8 cellular contexts compared by ENCODE assay signal in the genomic region with DNA sequence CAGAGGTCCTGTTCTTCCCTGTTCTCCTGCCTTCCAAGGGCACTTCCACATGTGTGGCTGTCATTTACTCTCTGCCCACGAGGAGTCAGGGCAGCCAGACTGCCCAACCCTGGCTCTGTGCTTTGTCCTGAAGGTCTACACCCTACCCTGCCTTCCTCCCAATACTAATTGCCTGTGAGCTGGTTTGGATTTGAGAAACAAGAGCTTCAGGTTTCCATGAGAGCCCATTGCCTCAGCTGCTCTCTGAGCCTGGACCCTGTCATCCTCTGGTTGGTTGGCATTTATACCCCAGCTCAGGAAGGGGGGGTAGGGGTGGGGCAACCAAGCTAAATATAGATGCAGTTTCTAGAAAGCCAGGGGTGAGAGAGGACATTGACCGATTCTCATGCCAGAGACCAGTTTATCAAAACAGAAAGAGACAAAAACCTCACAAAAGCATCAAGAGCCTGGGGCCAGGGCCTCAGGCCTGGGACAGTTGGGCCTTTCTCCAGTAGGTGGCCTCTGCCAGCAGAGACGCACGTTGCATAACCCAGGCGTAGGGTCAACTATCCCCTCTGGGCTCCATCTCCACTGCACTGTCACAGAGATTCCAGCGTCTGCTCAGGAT. TPM values are rescaled to one million over a fixed set of nuclear protein-coding genes. Genes with fewer than 3 reads are reported as not detected.
DNase-seq lines count a peak whose midpoint lies in the region; ATAC-seq and TF ChIP-seq lines count a peak whose summit lies in the region.

No MANE protein-coding gene starts in this region.

- no peaks in the 10 kb centered on the region for H3K36me3 ChIP-seq in BE2C

- ATAC-seq in GM19035 (IDR thresholded peaks at IDR 0.05; ENCODE audit: unreplicated experiment) (peak; percentile 35), GM18858 (IDR thresholded peaks at IDR 0.05; ENCODE audit: unreplicated experiment) (no peak), HG03354 (IDR thresholded peaks at IDR 0.05; ENCODE audit: poor library complexity, severe bottlenecking, unreplicated experiment) (no peak)

- DNase-seq in BE2C: peak; percentile 58
- DNase-seq in RPMI7951 (ENCODE audit: low read depth): peak; percentile 81
- peak; percentile 79 for DNase-seq in fibroblast of the aortic adventitia (ENCODE audit: low read depth)
- no peak for DNase-seq in retinal pigment epithelial cell (ENCODE audit: low read depth)
- no peak for DNase-seq in mucosa of gallbladder (ENCODE audit: low spot score)

- H3K4me3 ChIP-seq in BE2C (ENCODE audit: low read depth, low read length) (no peak overlapping the region), fibroblast of the aortic adventitia (ENCODE audit: low read depth, low read length) (no peak overlapping the region), retinal pigment epithelial cell (ENCODE audit: low read length) (no peak overlapping the region)

- no peaks in the 10 kb centered on the region for H3K27me3 ChIP-seq in BE2C

- no peaks in the 10 kb centered on the region for H3K9me3 ChIP-seq in BE2C

- peak; percentile 68 for TF ChIP-seq CTCF in BE2C (IDR thresholded peaks at IDR 0.05; ENCODE audit: low read depth, low read length)
- TF ChIP-seq CTCF in fibroblast of the aortic adventitia (IDR thresholded peaks at IDR 0.05; ENCODE audit: insufficient read depth, low read length): peak; percentile 60
- peak; percentile 56 for TF ChIP-seq CTCF in retinal pigment epithelial cell (conservative IDR thresholded peaks at IDR 0.05; ENCODE audit: low read depth, low read length)

- no peaks in the 10 kb centered on the region for H3K4me1 ChIP-seq in BE2C

RNA-seq across cellular contexts. Expression of a gene that starts 34.5 kb away (rescaled TPM):
- 0.09 TPM for polyA plus RNA-seq in BE2C (2012; ENCODE audit: insufficient read depth, insufficient read length, low read depth)
- total RNA-seq in RPMI7951 (2014; rRNA removed; shearing (Covaris generic)): 17.4 and 22.9 TPM in 2 replicates
- total RNA-seq in fibroblast of the aortic adventitia (ENCODE audit: low replicate concordance): 5.0 and 12.5 TPM in 2 replicates
- total RNA-seq in mucosa of gallbladder: 33.8 TPM

RNA-seq across cellular contexts. Expression of a gene that starts 50.6 kb away (rescaled TPM):
- polyA plus RNA-seq in BE2C (2012; ENCODE audit: insufficient read depth, insufficient read length, low read depth): 178 TPM
- total RNA-seq in RPMI7951 (2014; rRNA removed; shearing (Covaris generic)): 13.9 and 16.0 TPM in 2 replicates
- total RNA-seq in fibroblast of the aortic adventitia (ENCODE audit: low replicate concordance): 48.9 and 78.8 TPM in 2 replicates
- 120 TPM for total RNA-seq in mucosa of gallbladder

Comparison
In these comparisons a context has a peak if more than half of its experiments do, and no peak if none do; other contexts are left out.
1. DNase-seq: peak in BE2C (single experiment), RPMI7951 (single experiment) and fibroblast of the aortic adventitia (single experiment); none in retinal pigment epithelial cell (single experiment) and mucosa of gallbladder (single experiment).
2. Peak in every context shown above with its lines, with median percentiles within 50 percentile points of each other: CTCF ChIP-seq.